7 cellular contexts compared by ENCODE assay signal in the genomic region with DNA sequence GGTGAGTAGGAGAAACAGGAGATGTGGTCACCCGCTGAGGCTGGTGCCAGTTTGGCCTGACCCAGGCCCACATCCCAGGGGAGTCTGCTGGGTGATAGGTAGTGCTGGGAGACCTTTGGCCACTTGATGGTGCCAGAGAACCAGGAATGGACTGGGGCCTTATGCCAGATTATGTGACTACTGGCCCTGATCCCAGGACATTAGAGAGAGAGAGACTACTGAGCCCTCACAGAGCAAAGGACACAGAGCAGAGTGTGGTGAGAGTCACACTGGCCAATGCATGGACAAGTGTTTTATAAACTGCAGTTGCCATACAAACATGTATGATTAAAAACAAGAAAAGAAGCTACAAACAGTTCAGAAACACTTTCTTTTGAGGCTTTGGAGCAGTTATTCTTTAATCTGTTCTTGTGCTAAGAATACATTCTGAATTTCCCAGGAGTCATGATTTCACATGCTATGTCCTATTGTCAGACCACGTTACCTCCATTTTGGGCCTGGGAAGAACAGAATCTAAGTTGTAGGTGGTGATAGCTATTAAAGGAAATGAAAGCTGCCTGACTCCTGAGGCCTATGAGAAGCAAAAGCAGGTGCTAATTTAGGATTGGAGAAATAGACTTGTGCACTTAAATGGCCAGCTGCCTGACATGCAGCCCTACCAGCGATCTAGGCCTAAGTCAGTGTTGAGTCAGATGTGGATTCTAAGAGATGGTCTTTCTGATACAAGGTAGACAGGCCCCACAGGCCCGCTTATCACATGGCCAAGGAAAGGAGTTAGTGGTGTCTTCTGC. TPM values are rescaled to one million over a fixed set of nuclear protein-coding genes. Genes with fewer than 3 reads are reported as not detected.
DNase-seq lines count a peak whose midpoint lies in the region; ATAC-seq and TF ChIP-seq lines count a peak whose summit lies in the region.

No MANE protein-coding gene starts in this region.

- intact Hi-C loops in right cardiac atrium (cut with DNase I): loop anchor here in 3 of 4 donors (5.0 kb wide), 3 partner anchors 128 to 148 kb away; no protein-coding TSS in a partner anchor

- H3K4me3 ChIP-seq in GM12864 (ENCODE audit: low read depth, low read length) (no peak overlapping the region), right cardiac atrium (ENCODE audit: low read length) (no peak overlapping the region)

- no peaks in the 10 kb centered on the region for H3K4me1 ChIP-seq in right cardiac atrium (ENCODE audit: control insufficient read depth, insufficient read depth, low read length)

- H3K27ac ChIP-seq in right cardiac atrium (ENCODE audit: low read length): peak overlapping the region; percentile 25

- peak; percentile 53 for DNase-seq in GM12864 (ENCODE audit: low read depth)
- DNase-seq in RPMI7951 (ENCODE audit: low read depth): peak; percentile 69
- DNase-seq in anterior cingulate cortex (lab: John Stamatoyannopoulos, UW): peak in 57 of 58 donors; percentile 5 to 90 (median 74)
- DNase-seq in right cardiac atrium: peak; percentile 79 to 88 (median 85)
- DNase-seq in renal cortical epithelial cell (ENCODE audit: low read depth): peak; percentile 44

- no peaks in the 10 kb centered on the region for H3K9me3 ChIP-seq in right cardiac atrium (ENCODE audit: control insufficient read depth, low read length)

- peak; percentile 91 for TF ChIP-seq CTCF in GM12864 (IDR thresholded peaks at IDR 0.05; ENCODE audit: low read depth, low read length, missing control alignments)

- TF ChIP-seq RAD21 in Ishikawa (IDR thresholded peaks at IDR 0.05; ENCODE audit: low read depth): peak; percentile 99

- H3K27me3 ChIP-seq in right cardiac atrium (ENCODE audit: control insufficient read depth, insufficient read depth): no peaks in the 10 kb centered on the region

- TF ChIP-seq EP300 in Ishikawa (IDR thresholded peaks at IDR 0.05; ENCODE audit: borderline replicate concordance): no peak

- ATAC-seq in GM21825 (IDR thresholded peaks at IDR 0.05; ENCODE audit: unreplicated experiment) (peak; percentile 71), right cardiac atrium (peak; percentile 95 to 96)

- 55% methylated on average over 4 of the region's 4 CpGs for WGBS in right cardiac atrium

TF ChIP-seq in Ishikawa, 13 proteins besides CTCF, POLR2A, EP300 and RAD21:
- TF ChIP-seq TCF12 (IDR thresholded peaks at IDR 0.05; ENCODE audit: low read depth): no peak
- TF ChIP-seq, protein P1, sequence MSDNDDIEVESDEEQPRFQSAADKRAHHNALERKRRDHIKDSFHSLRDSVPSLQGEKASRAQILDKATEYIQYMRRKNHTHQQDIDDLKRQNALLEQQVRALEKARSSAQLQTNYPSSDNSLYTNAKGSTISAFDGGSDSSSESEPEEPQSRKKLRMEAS (IDR thresholded peaks at IDR 0.05): no peak
- TF ChIP-seq, protein P2, sequence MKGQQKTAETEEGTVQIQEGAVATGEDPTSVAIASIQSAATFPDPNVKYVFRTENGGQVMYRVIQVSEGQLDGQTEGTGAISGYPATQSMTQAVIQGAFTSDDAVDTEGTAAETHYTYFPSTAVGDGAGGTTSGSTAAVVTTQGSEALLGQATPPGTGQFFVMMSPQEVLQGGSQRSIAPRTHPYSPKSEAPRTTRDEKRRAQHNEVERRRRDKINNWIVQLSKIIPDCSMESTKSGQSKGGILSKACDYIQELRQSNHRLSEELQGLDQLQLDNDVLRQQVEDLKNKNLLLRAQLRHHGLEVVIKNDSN (IDR thresholded peaks at IDR 0.05): no peak
- no peak for TF ChIP-seq FOXM1 (IDR thresholded peaks at IDR 0.05; ENCODE audit: borderline replicate concordance, low read depth)
- TF ChIP-seq, protein P3, sequence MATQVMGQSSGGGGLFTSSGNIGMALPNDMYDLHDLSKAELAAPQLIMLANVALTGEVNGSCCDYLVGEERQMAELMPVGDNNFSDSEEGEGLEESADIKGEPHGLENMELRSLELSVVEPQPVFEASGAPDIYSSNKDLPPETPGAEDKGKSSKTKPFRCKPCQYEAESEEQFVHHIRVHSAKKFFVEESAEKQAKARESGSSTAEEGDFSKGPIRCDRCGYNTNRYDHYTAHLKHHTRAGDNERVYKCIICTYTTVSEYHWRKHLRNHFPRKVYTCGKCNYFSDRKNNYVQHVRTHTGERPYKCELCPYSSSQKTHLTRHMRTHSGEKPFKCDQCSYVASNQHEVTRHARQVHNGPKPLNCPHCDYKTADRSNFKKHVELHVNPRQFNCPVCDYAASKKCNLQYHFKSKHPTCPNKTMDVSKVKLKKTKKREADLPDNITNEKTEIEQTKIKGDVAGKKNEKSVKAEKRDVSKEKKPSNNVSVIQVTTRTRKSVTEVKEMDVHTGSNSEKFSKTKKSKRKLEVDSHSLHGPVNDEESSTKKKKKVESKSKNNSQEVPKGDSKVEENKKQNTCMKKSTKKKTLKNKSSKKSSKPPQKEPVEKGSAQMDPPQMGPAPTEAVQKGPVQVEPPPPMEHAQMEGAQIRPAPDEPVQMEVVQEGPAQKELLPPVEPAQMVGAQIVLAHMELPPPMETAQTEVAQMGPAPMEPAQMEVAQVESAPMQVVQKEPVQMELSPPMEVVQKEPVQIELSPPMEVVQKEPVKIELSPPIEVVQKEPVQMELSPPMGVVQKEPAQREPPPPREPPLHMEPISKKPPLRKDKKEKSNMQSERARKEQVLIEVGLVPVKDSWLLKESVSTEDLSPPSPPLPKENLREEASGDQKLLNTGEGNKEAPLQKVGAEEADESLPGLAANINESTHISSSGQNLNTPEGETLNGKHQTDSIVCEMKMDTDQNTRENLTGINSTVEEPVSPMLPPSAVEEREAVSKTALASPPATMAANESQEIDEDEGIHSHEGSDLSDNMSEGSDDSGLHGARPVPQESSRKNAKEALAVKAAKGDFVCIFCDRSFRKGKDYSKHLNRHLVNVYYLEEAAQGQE (IDR thresholded peaks at IDR 0.05; ENCODE audit: low read depth): no peak
- TF ChIP-seq ZBTB7A (IDR thresholded peaks at IDR 0.05; ENCODE audit: low read depth): no peak
- no peak for TF ChIP-seq CREB1 (IDR thresholded peaks at IDR 0.05; ENCODE audit: low read depth)
- 0 out of 2 replicates have a peak, but pooled peaks have one; percentile 22 for TF ChIP-seq TEAD4 (IDR thresholded peaks at IDR 0.05)
- TF ChIP-seq YY1 (IDR thresholded peaks at IDR 0.05; ENCODE audit: low read depth): no peak
- peak; percentile 84 for TF ChIP-seq NFIC (IDR thresholded peaks at IDR 0.05)
- TF ChIP-seq EGR1 (IDR thresholded peaks at IDR 0.05): no peak
- no peak for TF ChIP-seq TAF1 (IDR thresholded peaks at IDR 0.05; ENCODE audit: low read depth)
- TF ChIP-seq CEBPB (IDR thresholded peaks at IDR 0.05): no peak

RNA-seq across cellular contexts. Expression of a gene that starts 32.6 kb away (rescaled TPM):
- total RNA-seq in RPMI7951 (2014; rRNA removed; shearing (Covaris generic)): 0.98 and 1.3 TPM in 2 replicates
- 100 to 1,000 TPM; 177 to 220 (median 208) TPM for total RNA-seq in right cardiac atrium
- 184 TPM for polyA plus RNA-seq in right cardiac atrium
- 1.6 and 6.5 TPM in 2 replicates for total RNA-seq in renal cortical epithelial cell

RNA-seq across cellular contexts. Expression of a gene that starts 57.0 kb away (rescaled TPM):
- 11.3 and 14.8 TPM in 2 replicates for total RNA-seq in RPMI7951 (2014; rRNA removed; shearing (Covaris generic))
- 10 to 100 TPM in 1 of 4 donors, 1 to 10 TPM in 3; 8.5 to 10.2 (median 9.3) TPM for total RNA-seq in right cardiac atrium
- 5.1 TPM for polyA plus RNA-seq in right cardiac atrium
- total RNA-seq in renal cortical epithelial cell: 17.1 and 17.2 TPM in 2 replicates

Comparison
In these comparisons a context has a peak if more than half of its experiments do, and no peak if none do; other contexts are left out.
1. RNA of a gene that starts 32.6 kb away (total RNA-seq): 177 to 220 TPM in right cardiac atrium; 1.6 to 6.5 TPM in renal cortical epithelial cell and 0.98 to 1.3 TPM in RPMI7951; every median in the first group is over 10 times any median in the second.
2. Peak in every context shown above with its lines, with median percentiles within 50 percentile points of each other: DNase-seq.